In the genomic region with DNA sequence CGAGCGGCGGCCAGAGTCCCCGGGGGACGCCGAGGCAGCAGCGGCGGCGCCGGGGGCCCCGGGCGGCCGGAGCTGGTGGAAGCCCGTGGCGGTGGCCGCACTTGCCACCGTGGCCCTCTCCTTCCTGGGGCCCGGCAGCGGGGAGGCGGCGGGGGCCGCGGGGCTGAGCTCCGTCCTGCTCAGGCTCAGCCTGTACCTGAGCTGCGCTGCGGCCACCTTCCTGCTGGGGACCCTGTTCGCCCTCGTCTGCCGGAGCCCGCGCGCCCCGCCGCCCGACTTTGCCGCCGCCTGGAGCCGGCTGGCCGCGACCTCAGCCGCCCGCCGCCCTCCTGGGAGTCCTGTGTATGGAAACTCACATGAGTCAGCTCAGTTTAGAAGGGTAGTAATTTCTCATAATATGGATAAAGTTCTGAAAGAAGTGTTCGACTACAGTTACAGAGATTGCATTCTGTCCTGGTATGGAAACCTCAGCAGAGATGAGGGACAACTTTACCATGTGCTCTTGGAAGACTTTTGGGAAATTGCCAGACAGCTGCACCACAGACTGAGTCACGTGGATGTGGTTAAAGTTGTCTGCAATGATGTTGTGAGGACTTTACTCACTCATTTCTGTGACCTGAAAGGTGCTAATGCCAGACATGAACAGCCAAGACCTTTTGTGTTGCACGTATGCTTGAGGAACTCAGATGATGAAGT, we compare ENCODE assay signal across 8 cellular contexts.
DNase-seq lines count a peak whose midpoint lies in the region; ATAC-seq and TF ChIP-seq lines count a peak whose summit lies in the region.
"Not testable (repeated sequence)": the region's sequence is repeated elsewhere in the genome, so short reads cannot be mapped to it uniquely, and the experiment has no call there.

No MANE protein-coding gene starts in this region.

- not testable (repeated sequence) for H3K9me3 ChIP-seq in SJCRH30 (replicated peaks); fibroblast of lung (ENCODE audit: control insufficient read depth, insufficient read depth, low read depth, low read length); mucosa of descending colon

- not testable (repeated sequence) for TF ChIP-seq CTCF in fibroblast of lung (conservative IDR thresholded peaks at IDR 0.05 in 1 of 2, IDR thresholded peaks at IDR 0.05 in 1 of 2; ENCODE audit: low read depth in 1 of 2, low read length in 2 of 2); mucosa of descending colon (IDR thresholded peaks at IDR 0.05)

- peak overlapping the region; percentile 32 for H3K4me2 ChIP-seq in fibroblast of lung (ENCODE audit: extremely low read depth, insufficient read depth, low read length)

- not testable (repeated sequence) for H3K27me3 ChIP-seq in SJCRH30; fibroblast of lung (ENCODE audit: control insufficient read depth, insufficient read depth, low read length)

- H2AFZ ChIP-seq in fibroblast of lung (ENCODE audit: low read length): not testable (repeated sequence)

- H3K4me3 ChIP-seq in SJCRH30 (peak overlapping the region; percentile 34), fibroblast of lung (replicated peaks in 1 of 4; ENCODE audit: control extremely low read depth in 1 of 4, insufficient read depth in 1 of 4, low read depth in 3 of 4, low read length in 4 of 4) (peak overlapping the region in 1 of 4 experiments; percentile 30)
- H3K4me3 ChIP-seq in mucosa of descending colon: not testable (repeated sequence)

- H4K20me1 ChIP-seq in fibroblast of lung (ENCODE audit: control insufficient read depth, extremely low read depth, insufficient read depth, low read length): not testable (repeated sequence)

- peaks cover 21% of the 10 kb centered on the region for H3K4me1 ChIP-seq in SJCRH30
- not testable (repeated sequence) for H3K4me1 ChIP-seq in fibroblast of lung (ENCODE audit: control insufficient read depth, extremely low read depth, insufficient read depth, low read length); mucosa of descending colon (ENCODE audit: low read depth)

- H3K36me3 ChIP-seq in SJCRH30; fibroblast of lung (ENCODE audit: control insufficient read depth, insufficient read depth, low read length); mucosa of descending colon (ENCODE audit: low read depth): not testable (repeated sequence)

- H3K27ac ChIP-seq in SJCRH30 (peak overlapping the region; percentile 34; the same call in 1 of the 2 replicates), fibroblast of lung (ENCODE audit: insufficient read depth, low read length) (peak overlapping the region; percentile 41)

- DNase-seq in COLO668 (lab: John Stamatoyannopoulos, UW; ENCODE audit: unreplicated experiment): peak; percentile 75
- peak; percentile 29 to 44 for DNase-seq in SJCRH30
- peak; percentile 80 for DNase-seq in activated effector memory CD4-positive, alpha-beta T cell treated with anti-CD3 and anti-CD28 coated beads, Interleukin-2, amount 50 U/mL, for 16 hours
- DNase-seq in fibroblast of lung (ENCODE audit: low read depth in 2 of 2): peak; percentile 76 to 79
- peak; percentile 36 to 68 (median 65) for DNase-seq in mucosa of descending colon
- peak; percentile 43 to 49 for DNase-seq in stimulated activated CD8-positive, alpha-beta memory T cell treated with anti-CD3 and anti-CD28 coated beads, Interleukin-15, amount 100 ng/mL, for 48 hours (ENCODE audit: low read depth in 2 of 2)

- intact Hi-C loops in mucosa of descending colon (cut with DNase I, micrococcal nuclease): not testable (repeated sequence)

- peak; percentile 55 for ATAC-seq in GM21526 (IDR thresholded peaks at IDR 0.05; ENCODE audit: low FRiP score, unreplicated experiment)
- peak; percentile 43 for ATAC-seq in HG03565 (IDR thresholded peaks at IDR 0.05; ENCODE audit: unreplicated experiment)
- ATAC-seq in mucosa of descending colon: peak; percentile 81

- peak overlapping the region; percentile 43 for H3K9ac ChIP-seq in fibroblast of lung (ENCODE audit: insufficient read depth, low read length)

- H3K79me2 ChIP-seq in fibroblast of lung (ENCODE audit: control insufficient read depth, insufficient read depth, low read length): not testable (repeated sequence)
